In the genomic region with DNA sequence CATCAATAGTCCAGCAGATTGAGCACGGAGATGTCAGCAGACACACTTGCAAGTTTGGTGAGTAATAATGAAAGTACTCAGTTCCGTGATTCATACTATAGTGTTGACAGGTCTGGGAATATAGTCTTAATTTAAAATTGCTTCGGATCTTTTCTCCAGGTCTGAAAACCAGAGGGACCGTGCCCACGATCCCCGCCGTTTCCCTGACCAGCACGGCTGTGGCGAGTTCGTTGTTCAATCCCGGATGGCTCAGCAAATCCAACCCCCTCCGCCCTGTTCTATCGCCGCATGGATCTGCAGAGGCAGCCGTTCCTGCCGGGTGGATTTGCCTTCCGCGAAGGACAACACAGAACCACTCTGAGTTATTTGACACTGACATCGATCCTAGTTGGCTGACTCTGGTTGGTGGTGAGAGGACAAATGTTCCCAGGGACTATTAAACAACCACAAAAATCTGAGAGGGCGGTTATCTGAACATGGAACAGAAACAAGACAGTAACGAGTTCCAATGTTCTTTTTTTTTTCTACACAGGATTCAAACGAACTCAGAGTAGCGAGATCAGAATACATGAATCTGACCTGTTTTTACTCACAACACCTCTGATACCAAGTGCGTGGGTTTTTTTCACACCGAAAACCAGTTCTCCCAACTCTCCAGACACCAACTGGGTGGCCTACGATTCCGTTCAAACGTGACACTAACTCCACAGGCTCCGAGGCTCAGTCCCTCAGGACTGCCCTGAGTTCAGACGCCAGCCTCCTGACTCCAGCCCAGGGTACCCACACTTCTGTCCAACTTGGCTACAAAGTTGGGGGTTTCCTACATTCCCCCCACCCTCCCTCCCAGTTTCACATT, we compare ENCODE assay signal across 8 cellular contexts. TPM values are rescaled to one million over a fixed set of nuclear protein-coding genes. Genes with fewer than 3 reads are reported as not detected.
DNase-seq lines count a peak whose midpoint lies in the region; ATAC-seq and TF ChIP-seq lines count a peak whose summit lies in the region.

No MANE protein-coding gene starts in this region.

- H3K4me1 ChIP-seq in hepatocyte (ENCODE audit: insufficient read depth) (peaks cover 14% of the 10 kb centered on the region), suprapubic skin (peaks cover 61% of the 10 kb centered on the region), adrenal gland (replicated peaks in 1 of 2) (peaks cover 10 to 11% of the 10 kb centered on the region in 2 donors)

- ATAC-seq in GM21528 (IDR thresholded peaks at IDR 0.05; ENCODE audit: low FRiP score, unreplicated experiment): peak; percentile 52
- ATAC-seq in activated CD8-positive, alpha-beta T cell treated with anti-CD3 and anti-CD28 coated beads, Interleukin-2, amount 10 ng/mL, durations not matched to agents 7 days and 5 days: no peak

- peak overlapping the region; percentile 70 for H3K4me2 ChIP-seq in hepatocyte

- H3K4me3 Mint-ChIP-seq in activated CD8-positive, alpha-beta T cell treated with anti-CD3 and anti-CD28 coated beads, Interleukin-2, amount 10 ng/mL, durations not matched to agents 7 days and 5 days: peak overlapping the region; percentile 64

- H3K36me3 ChIP-seq in hepatocyte (replicated peaks; ENCODE audit: insufficient read depth, low read depth): no peaks in the 10 kb centered on the region
- no peaks in the 10 kb centered on the region for H3K36me3 ChIP-seq in suprapubic skin
- H3K36me3 ChIP-seq in adrenal gland (replicated peaks in 1 of 2): no peaks in the 10 kb centered on the region

- TF ChIP-seq CTCF in GM12865 (IDR thresholded peaks at IDR 0.05; ENCODE audit: insufficient read depth, low read depth, low read length, missing control alignments) (no peak), hepatocyte (IDR thresholded peaks at IDR 0.05; ENCODE audit: poor library complexity) (no peak), suprapubic skin (IDR thresholded peaks at IDR 0.05) (no peak), adrenal gland (IDR thresholded peaks at IDR 0.05) (no peak)

- H3K4me3 ChIP-seq in GM12865 (ENCODE audit: low read depth, low read length) (peak overlapping the region; percentile 52), hepatocyte (no peak overlapping the region), suprapubic skin (peak overlapping the region; percentile 28), adrenal gland (peak overlapping the region in 1 of 4 donors; percentile 6)

- no peak for TF ChIP-seq EP300 in suprapubic skin (IDR thresholded peaks at IDR 0.05)

- peak overlapping the region; percentile 74 for H3K27ac Mint-ChIP-seq in activated CD8-positive, alpha-beta T cell treated with anti-CD3 and anti-CD28 coated beads, Interleukin-2, amount 10 ng/mL, durations not matched to agents 7 days and 5 days

- peaks cover 4% of the 10 kb centered on the region for H3K36me3 Mint-ChIP-seq in activated CD8-positive, alpha-beta T cell treated with anti-CD3 and anti-CD28 coated beads, Interleukin-2, amount 10 ng/mL, durations not matched to agents 7 days and 5 days (ENCODE audit: low read depth)

- CTCF ChIA-PET in activated CD8-positive, alpha-beta T cell treated with anti-CD3 and anti-CD28 coated beads, Interleukin-2, amount 10 ng/mL, durations not matched to agents 7 days and 5 days (lab: Charles Lee): interaction anchor here (3.4 kb wide), 1 partner anchor 10 kb away, joined by 14 read pairs; no protein-coding TSS in a partner anchor

- DNase-seq in GM12865 (ENCODE audit: low read depth) (peak; percentile 85), HT1080 (ENCODE audit: low read depth) (peak; percentile 72), hepatocyte (ENCODE audit: low spot score) (no peak), suprapubic skin (ENCODE audit: low spot score in 2 of 2) (peak in 1 of 2 donors; percentile 86), posterior vena cava (ENCODE audit: low spot score) (no peak), adrenal gland (no peak)
- DNase-seq in activated CD8-positive, alpha-beta T cell treated with anti-CD3 and anti-CD28 coated beads, Interleukin-2, amount 10 ng/mL, durations not matched to agents 7 days and 5 days: no peak

- H3K27ac ChIP-seq in hepatocyte: peak overlapping the region; percentile 48
- H3K27ac ChIP-seq in suprapubic skin: peak overlapping the region; percentile 77
- peak overlapping the region in 1 of 5 donors; percentile 46 for H3K27ac ChIP-seq in adrenal gland

- H3K9me3 Mint-ChIP-seq in activated CD8-positive, alpha-beta T cell treated with anti-CD3 and anti-CD28 coated beads, Interleukin-2, amount 10 ng/mL, durations not matched to agents 7 days and 5 days (ENCODE audit: insufficient read depth): no peaks in the 10 kb centered on the region

- no peaks in the 10 kb centered on the region for H3K79me2 ChIP-seq in hepatocyte

- no peaks in the 10 kb centered on the region for H4K20me1 ChIP-seq in hepatocyte (ENCODE audit: insufficient read depth, poor library complexity, severe bottlenecking)

- TF ChIP-seq POLR2A in suprapubic skin (IDR thresholded peaks at IDR 0.05): no peak
- TF ChIP-seq POLR2A in adrenal gland (IDR thresholded peaks at IDR 0.05): no peak

- POLR2A ChIA-PET in activated CD8-positive, alpha-beta T cell treated with anti-CD3 and anti-CD28 coated beads, Interleukin-2, amount 10 ng/mL, durations not matched to agents 7 days and 5 days (lab: Charles Lee): no interaction called here

- peaks cover 13% of the 10 kb centered on the region for H3K27me3 ChIP-seq in hepatocyte
- H3K27me3 ChIP-seq in suprapubic skin: no peaks in the 10 kb centered on the region
- no peaks in the 10 kb centered on the region for H3K27me3 ChIP-seq in adrenal gland

- H3K27me3 Mint-ChIP-seq in activated CD8-positive, alpha-beta T cell treated with anti-CD3 and anti-CD28 coated beads, Interleukin-2, amount 10 ng/mL, durations not matched to agents 7 days and 5 days (ENCODE audit: low read depth): peaks cover 2% of the 10 kb centered on the region

- intact Hi-C loops in posterior vena cava (cut with DNase I) (loop anchor here in 1 of 2 donors (5.0 to 10.0 kb wide), 3 partner anchors 47 to 1194 kb away; no protein-coding TSS in a partner anchor), adrenal gland (cut with DNase I) (loop anchor here in 1 of 2 donors (10.0 kb wide), 1 partner anchor 47 kb away; no protein-coding TSS in a partner anchor)

- H3K9me3 ChIP-seq in hepatocyte (ENCODE audit: low read depth): no peaks in the 10 kb centered on the region
- no peaks in the 10 kb centered on the region for H3K9me3 ChIP-seq in suprapubic skin
- no peaks in the 10 kb centered on the region for H3K9me3 ChIP-seq in adrenal gland (replicated peaks in 1 of 3)

- 53% methylated on average over 30 of the region's 30 CpGs for WGBS in hepatocyte (ENCODE audit: low lambda C conversion rate, missing lambda C conversion rate)
- 50% methylated on average over 30 of the region's 30 CpGs for WGBS in suprapubic skin
- 64 to 74% (median 72%) methylated on average over 30 of the region's 30 CpGs for WGBS in adrenal gland, 4 donors

- H2AFZ ChIP-seq in hepatocyte: peak overlapping the region; percentile 41

- H3K4me1 Mint-ChIP-seq in activated CD8-positive, alpha-beta T cell treated with anti-CD3 and anti-CD28 coated beads, Interleukin-2, amount 10 ng/mL, durations not matched to agents 7 days and 5 days (ENCODE audit: low read depth): peaks cover 57% of the 10 kb centered on the region

- H3K9me2 ChIP-seq in hepatocyte (replicated peaks; ENCODE audit: insufficient read depth): no peaks in the 10 kb centered on the region

RNA-seq across cellular contexts. Expression of a gene that starts 52.7 kb away (rescaled TPM):
- total RNA-seq in HT1080 (2014; rRNA removed; shearing (Covaris generic)): 46.4 and 49.6 TPM in 2 replicates
- polyA plus RNA-seq in HT1080 (2015; cell fraction: cytosol; rRNA removed): 48.2 and 54.5 TPM in 2 replicates
- 95.8 and 118 TPM in 2 replicates for polyA plus RNA-seq in HT1080 (2015; cell fraction: nucleus; rRNA removed)
- 100 to 1,000 TPM; 213 to 217 TPM for total RNA-seq in activated CD8-positive, alpha-beta T cell treated with anti-CD3 and anti-CD28 coated beads, Interleukin-2, amount 10 ng/mL, durations not matched to agents 7 days and 5 days
- 35.6 and 46.7 TPM in 2 replicates for total RNA-seq in hepatocyte
- polyA plus RNA-seq in hepatocyte: 112 and 126 TPM in 2 replicates
- total RNA-seq in suprapubic skin: 10 to 100 TPM; 31.9 to 85.6 (median 42.9) TPM
- 10 to 100 TPM; 58.9 to 68.3 TPM for total RNA-seq in posterior vena cava
- total RNA-seq in adrenal gland: 10 to 100 TPM; 31.9 to 72.1 (median 60.6) TPM
- polyA plus RNA-seq in adrenal gland: 100 to 1,000 TPM in 2 of 3 donors, 10 to 100 TPM in 1; 92.4 to 123 (median 101) TPM

Comparison
In these comparisons a context has a peak if more than half of its experiments do, and no peak if none do; other contexts are left out.
1. DNase-seq: peak in GM12865 (single experiment) and HT1080 (single experiment); none in activated CD8-positive, alpha-beta T cell treated with anti-CD3 and anti-CD28 coated beads, Interleukin-2, amount 10 ng/mL, durations not matched to agents 7 days and 5 days (single experiment), hepatocyte (single experiment), posterior vena cava (single experiment) and adrenal gland (0 of 7).